14 cellular contexts compared by ENCODE assay signal in genomic region chr7:2357165-2357564, GRCh38. TPM values are rescaled to one million over a fixed set of nuclear protein-coding genes. Genes with fewer than 3 reads are reported as not detected.
DNase-seq lines count a peak whose midpoint lies in the region; ATAC-seq and TF ChIP-seq lines count a peak whose summit lies in the region.
"Had no signal": no experiment of that assay in that cellular context is flagged by ENCODE, and none has a peak within 500 bp of the region (broad histone marks: within the 10 kb centered on the region; RNA-seq: fewer than 3 reads in every experiment).

No MANE protein-coding gene starts in this region.

- intact Hi-C loops in activated CD4-positive, alpha-beta T cell treated with anti-CD3 and anti-CD28 coated beads for 36 hours (cut with DNase I, micrococcal nuclease), result no loop called here

- H3K4me3 ChIP-seq in MG63, result peak overlapping the region; percentile 93

- peaks cover 44% of the 10 kb centered on the region for H3K36me3 Mint-ChIP-seq in activated CD4-positive, alpha-beta T cell treated with anti-CD3 and anti-CD28 coated beads for 36 hours (ENCODE audit: low read depth)
- H3K36me3 Mint-ChIP-seq in brain, result peaks cover 26% of the 10 kb centered on the region
- peaks cover 14% of the 10 kb centered on the region for H3K36me3 Mint-ChIP-seq in osteocyte (ENCODE audit: unreplicated experiment)

- H3K27me3 Mint-ChIP-seq in activated CD4-positive, alpha-beta T cell treated with anti-CD3 and anti-CD28 coated beads for 36 hours, result no peaks in the 10 kb centered on the region
- H3K27me3 Mint-ChIP-seq in brain, result peaks cover 4% of the 10 kb centered on the region
- no peaks in the 10 kb centered on the region for H3K27me3 Mint-ChIP-seq in osteocyte (ENCODE audit: unreplicated experiment)
- H3K27me3 Mint-ChIP-seq: memory B cell; stimulated activated naive B cell treated with anti-CD40 and anti-IgM and Interleukin-4, amounts not matched to agents 10 μg/mL and 1 μg/mL and 100 μg/mL, for 72 hours had no signal

- CTCF ChIA-PET in activated CD4-positive, alpha-beta T cell treated with anti-CD3 and anti-CD28 coated beads for 36 hours (lab: Charles Lee), result interaction anchor here (0.9 kb wide), 1 partner anchor 9 kb away, joined by 3 read pairs; no protein-coding TSS in a partner anchor

- peak overlapping the region; percentile 29 for H3K27ac Mint-ChIP-seq in activated CD4-positive, alpha-beta T cell treated with anti-CD3 and anti-CD28 coated beads for 36 hours
- H3K27ac Mint-ChIP-seq in brain (peak overlapping the region in 4 of 5 experiments; percentile 7 to 67 (median 52)), osteocyte (ENCODE audit: unreplicated experiment) (no peak overlapping the region)
- H3K27ac Mint-ChIP-seq: memory B cell had no signal

- POLR2A ChIA-PET in activated CD4-positive, alpha-beta T cell treated with anti-CD3 and anti-CD28 coated beads for 36 hours (lab: Charles Lee), result interaction anchor here (0.6 kb wide), 1 partner anchor 23 kb away, joined by 10 read pairs; no protein-coding TSS in a partner anchor

- no peaks in the 10 kb centered on the region for H3K27me3 ChIP-seq in MG63

- H3K9me3 ChIP-seq in MG63, result no peaks in the 10 kb centered on the region

- DNase-seq in activated CD4-positive, alpha-beta T cell treated with anti-CD3 and anti-CD28 coated beads for 36 hours, result no peak
- no peak for DNase-seq in activated CD4-positive, alpha-beta T cell treated with anti-CD3 and anti-CD28 coated beads, Interleukin-2, amount 50 U/mL, for 1 hour
- DNase-seq in MG63, result no peak
- no peak for DNase-seq in osteocyte (ENCODE audit: extremely low spot score, unreplicated experiment)
- no peak for DNase-seq in activated CD4-positive, CD25-positive, alpha-beta regulatory T cell treated with anti-CD3 and anti-CD28 coated beads, Interleukin-2, amount 50 U/mL, for 72 hours
- no peak for DNase-seq in putamen (ENCODE audit: low spot score)
- no peak for DNase-seq in activated gamma-delta T cell (lab: John Stamatoyannopoulos, UW)
- DNase-seq: activated CD4-positive, alpha-beta T cell treated with anti-CD3 and anti-CD28 coated beads for 4 hours; central memory CD4-positive, alpha-beta T cell; NCI-H1417 treated with DMSO at 0.1 percent for 48 hours; stimulated activated CD4-positive, alpha-beta T cell treated with anti-CD3 and anti-CD28 coated beads, Interleukin-12 subunit alpha, Interleukin-12 subunit beta, amount 100 ng/mL, for 4 hours; stimulated activated naive B cell treated with anti-CD40 and anti-IgM and Interleukin-4, amounts not matched to agents 10 μg/mL and 1 μg/mL and 100 μg/mL, for 72 hours had no signal

- no peaks in the 10 kb centered on the region for H3K9me3 Mint-ChIP-seq in activated CD4-positive, alpha-beta T cell treated with anti-CD3 and anti-CD28 coated beads for 36 hours (ENCODE audit: low read depth)
- H3K9me3 Mint-ChIP-seq in brain, result no peaks in the 10 kb centered on the region
- no peaks in the 10 kb centered on the region for H3K9me3 Mint-ChIP-seq in osteocyte (ENCODE audit: unreplicated experiment)
- H3K9me3 Mint-ChIP-seq: memory B cell; stimulated activated naive B cell treated with anti-CD40 and anti-IgM and Interleukin-4, amounts not matched to agents 10 μg/mL and 1 μg/mL and 100 μg/mL, for 72 hours had no signal

- ATAC-seq in activated CD4-positive, alpha-beta T cell treated with anti-CD3 and anti-CD28 coated beads for 36 hours, result no peak
- ATAC-seq: stimulated activated naive B cell treated with anti-CD40 and anti-IgM and Interleukin-4, amounts not matched to agents 10 μg/mL and 1 μg/mL and 100 μg/mL, for 72 hours had no signal

- peak overlapping the region; percentile 86 for H3K4me3 Mint-ChIP-seq in activated CD4-positive, alpha-beta T cell treated with anti-CD3 and anti-CD28 coated beads for 36 hours
- H3K4me3 Mint-ChIP-seq in brain (peak overlapping the region; percentile 57 to 88 (median 73)), osteocyte (ENCODE audit: unreplicated experiment) (peak overlapping the region; percentile 22)

- peaks cover 51% of the 10 kb centered on the region for H3K4me1 Mint-ChIP-seq in activated CD4-positive, alpha-beta T cell treated with anti-CD3 and anti-CD28 coated beads for 36 hours
- H3K4me1 Mint-ChIP-seq in brain (peaks cover 60% of the 10 kb centered on the region), osteocyte (ENCODE audit: unreplicated experiment) (peaks cover 37% of the 10 kb centered on the region)

- TF ChIP-seq CTCF in brain (conservative IDR thresholded peaks at IDR 0.05), result no peak
- TF ChIP-seq CTCF in osteocyte (IDR thresholded peaks at IDR 0.05), result no peak

- peaks cover 77% of the 10 kb centered on the region for H3K36me3 ChIP-seq in MG63

RNA-seq across cellular contexts. Expression of gene EIF3B, which starts 2.5 kb away (rescaled TPM):
- 100 to 1,000 TPM; 185 to 227 TPM for total RNA-seq in activated CD4-positive, alpha-beta T cell treated with anti-CD3 and anti-CD28 coated beads for 36 hours
- total RNA-seq in MG63 (2014; rRNA removed; shearing (Covaris generic); ENCODE audit: low replicate concordance), result 270 and 299 TPM in 2 replicates
- polyA plus RNA-seq in brain (ENCODE audit: insufficient read depth, low read depth, low replicate concordance), result 120 TPM
- 132 and 133 TPM in 2 replicates for total RNA-seq in osteocyte

RNA-seq across cellular contexts. Expression of gene SNX8, which starts 42.9 kb away (rescaled TPM):
- 10 to 100 TPM; 37.1 to 42.4 TPM for total RNA-seq in activated CD4-positive, alpha-beta T cell treated with anti-CD3 and anti-CD28 coated beads for 36 hours
- total RNA-seq in MG63 (2014; rRNA removed; shearing (Covaris generic); ENCODE audit: low replicate concordance), result 14.3 and 26.8 TPM in 2 replicates
- 23.5 TPM for polyA plus RNA-seq in brain (ENCODE audit: insufficient read depth, low read depth, low replicate concordance)
- 41.5 and 51.2 TPM in 2 replicates for total RNA-seq in osteocyte

RNA-seq across cellular contexts. Expression of gene CHST12, which starts 46.2 kb away (rescaled TPM):
- total RNA-seq in activated CD4-positive, alpha-beta T cell treated with anti-CD3 and anti-CD28 coated beads for 36 hours, result 1 to 10 TPM; 1.8 to 1.9 TPM
- 6.2 and 25.5 TPM in 2 replicates for total RNA-seq in MG63 (2014; rRNA removed; shearing (Covaris generic); ENCODE audit: low replicate concordance)
- 17.5 TPM for polyA plus RNA-seq in brain (ENCODE audit: insufficient read depth, low read depth, low replicate concordance)
- 28.0 and 30.2 TPM in 2 replicates for total RNA-seq in osteocyte

Comparison
In these comparisons a context has a peak if more than half of its experiments do, and no peak if none do; other contexts are left out.
1. H3K4me3 Mint-ChIP-seq: peak in every context shown above with its lines; median percentile 86 in activated CD4-positive, alpha-beta T cell treated with anti-CD3 and anti-CD28 coated beads for 36 hours; 73 in brain; 22 in osteocyte.